Comparison of ENCODE assay signal across 37 cellular contexts in the genomic region with DNA sequence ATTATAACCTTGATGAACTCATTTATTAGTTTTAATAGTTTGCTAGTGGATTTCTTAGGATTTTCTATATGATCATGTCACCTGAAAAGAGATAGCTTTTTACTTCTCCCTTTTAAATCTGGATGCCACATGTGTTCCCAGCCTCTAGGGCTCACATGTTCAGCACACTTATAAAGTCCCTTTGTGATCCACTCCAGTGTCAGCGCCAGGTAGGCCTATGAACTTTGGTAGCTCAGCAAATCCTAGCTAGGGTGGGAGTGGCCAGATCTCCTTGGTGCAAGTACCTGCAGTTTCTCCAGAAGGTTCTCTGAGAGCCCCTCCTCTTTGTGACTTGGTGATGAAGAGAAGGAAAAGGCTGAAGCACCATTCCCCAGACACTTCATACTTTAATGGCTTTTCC. TPM values are rescaled to one million over a fixed set of nuclear protein-coding genes. Genes with fewer than 3 reads are reported as not detected.
"Had no signal": no experiment of that assay in that cellular context is flagged by ENCODE, and none has a peak within 500 bp of the region (broad histone marks: within the 10 kb centered on the region; RNA-seq: fewer than 3 reads in every experiment).

No MANE protein-coding gene starts in this region.

- H3K27me3 ChIP-seq: adrenal gland, body of pancreas, brain microvascular endothelial cell, breast epithelium had no signal

- H3K4me1 ChIP-seq: adrenal gland, body of pancreas had no signal

- H3K36me3 ChIP-seq: adrenal gland, brain microvascular endothelial cell, breast epithelium had no signal

- DNase-seq: activated B cell treated with CpG ODN at 0.5 μM for 24 hours; activated CD4-positive, alpha-beta memory T cell treated with anti-CD3 and anti-CD28 coated beads for 36 hours; activated CD4-positive, alpha-beta T cell treated with anti-CD3 and anti-CD28 coated beads for 4 hours; activated CD4-positive, alpha-beta T cell treated with anti-CD3 and anti-CD28 coated beads, Interleukin-2, amount 10 ng/mL, durations not matched to agents 24 days and 14 days; activated CD4-positive, alpha-beta T cell treated with anti-CD3 and anti-CD28 coated beads, Interleukin-2, amount 50 U/mL, for 1 hour; activated CD4-positive, alpha-beta T cell treated with anti-CD3 and anti-CD28 coated beads, Interleukin-2, amount 50 U/mL, for 4 hours; activated CD4-positive, CD25-positive, alpha-beta regulatory T cell treated with anti-CD3 and anti-CD28 coated beads, Interleukin-2, amount 50 U/mL, for 72 hours; activated CD8-positive, alpha-beta memory T cell treated with anti-CD3 and anti-CD28 coated beads, Interleukin-2, amount 50 U/mL, for 4 hours; activated CD8-positive, alpha-beta T cell treated with anti-CD3 and anti-CD28 coated beads for 36 hours; activated effector memory CD4-positive, alpha-beta T cell treated with anti-CD3 and anti-CD28 coated beads, Interleukin-2, amount 50 U/mL, for 16 hours; activated gamma-delta T cell treated with Interleukin-2 at 50 U/mL for 16 hours; activated naive CD4-positive, alpha-beta T cell; activated naive CD4-positive, alpha-beta T cell treated with anti-CD3 and anti-CD28 coated beads for 36 hours; activated naive CD4-positive, alpha-beta T cell treated with anti-CD3 and anti-CD28 coated beads, Interleukin-2, amount 50 U/mL, for 16 hours; activated naive CD8-positive, alpha-beta T cell treated with anti-CD3 and anti-CD28 coated beads for 36 hours; activated T-cell treated with anti-CD3 and anti-CD28 coated beads for 4 hours; activated T-cell treated with anti-CD3 and anti-CD28 coated beads, Interleukin-2, amount 50 U/mL, for 1 hour; activated T-cell treated with anti-CD3 and anti-CD28 coated beads, Interleukin-2, amount 50 U/mL, for 4 hours; activated T-cell treated with anti-CD3 and anti-CD28 coated beads, Interleukin-2, amount 50 U/mL, for 72 hours; adrenal gland; amniotic stem cell; aorta; body of pancreas; brain microvascular endothelial cell; central memory CD4-positive, alpha-beta T cell; T-helper 2 cell; T-helper 9 cell had no signal

- ATAC-seq: activated CD8-positive, alpha-beta T cell treated with anti-CD3 and anti-CD28 coated beads for 36 hours; activated naive CD4-positive, alpha-beta T cell treated with anti-CD3 and anti-CD28 coated beads, Interleukin-2, amount 50 U/mL, for 72 hours; activated T-cell treated with anti-CD3 and anti-CD28 coated beads, Interleukin-2, amount 50 U/mL, for 4 hours; activated T-cell treated with anti-CD3 and anti-CD28 coated beads, Interleukin-2, amount 50 U/mL, for 72 hours; activated T-helper 17 cell treated with anti-CD3 and anti-CD28 coated beads, Interleukin-2, amount 50 U/mL, for 72 hours; body of pancreas had no signal

- H3K9me3 ChIP-seq: adrenal gland, body of pancreas, breast epithelium had no signal

- H3K27ac ChIP-seq: adrenal gland, body of pancreas, brain microvascular endothelial cell, breast epithelium, VCaP had no signal

- FAIRE-seq: astrocyte, TTC549 had no signal

- H3K4me3 ChIP-seq: adrenal gland, body of pancreas, breast epithelium had no signal

RNA-seq across cellular contexts. Expression of a gene that starts 8.7 kb away (rescaled TPM):
- total RNA-seq: activated B cell treated with CpG ODN at 0.5 μM for 24 hours; activated CD4-positive, alpha-beta memory T cell treated with anti-CD3 and anti-CD28 coated beads for 36 hours; activated CD4-positive, alpha-beta T cell treated with anti-CD3 and anti-CD28 coated beads, Interleukin-2, amount 10 ng/mL, durations not matched to agents 24 days and 14 days; activated CD8-positive, alpha-beta memory T cell treated with anti-CD3 and anti-CD28 coated beads for 36 hours; activated CD8-positive, alpha-beta T cell treated with anti-CD3 and anti-CD28 coated beads for 36 hours; activated naive CD4-positive, alpha-beta T cell treated with anti-CD3 and anti-CD28 coated beads for 36 hours; activated naive CD4-positive, alpha-beta T cell treated with anti-CD3 and anti-CD28 coated beads, Interleukin-2, amount 50 U/mL, for 72 hours; activated naive CD8-positive, alpha-beta T cell treated with anti-CD3 and anti-CD28 coated beads for 36 hours; activated T-cell treated with anti-CD3 and anti-CD28 coated beads, Interleukin-2, amount 50 U/mL, for 4 hours; activated T-cell treated with anti-CD3 and anti-CD28 coated beads, Interleukin-2, amount 50 U/mL, for 72 hours; activated T-helper 1 cell treated with anti-CD3 and anti-CD28 coated beads, Interleukin-12 subunit alpha, Interleukin-12 subunit beta, Interleukin-2, Interleukin-4 antibody, amounts not matched to agents 30 ng/mL and 10 ng/mL and 1 ng/mL, durations not matched to agents 14 hours and 24 hours and 36 hours; activated T-helper 17 cell treated with anti-CD3 and anti-CD28 coated beads, Interleukin-2, amount 50 U/mL, for 72 hours; adrenal gland; aorta; astrocyte; body of pancreas; breast epithelium; cardiac septum; cerebellum had no signal
- polyA plus RNA-seq: adrenal gland, aorta had no signal

RNA-seq across cellular contexts. Expression of a gene that starts 17.0 kb away (rescaled TPM):
- total RNA-seq: activated B cell treated with CpG ODN at 0.5 μM for 24 hours; activated CD4-positive, alpha-beta memory T cell treated with anti-CD3 and anti-CD28 coated beads for 36 hours; activated CD4-positive, alpha-beta T cell treated with anti-CD3 and anti-CD28 coated beads, Interleukin-2, amount 10 ng/mL, durations not matched to agents 24 days and 14 days; activated CD8-positive, alpha-beta memory T cell treated with anti-CD3 and anti-CD28 coated beads for 36 hours; activated CD8-positive, alpha-beta T cell treated with anti-CD3 and anti-CD28 coated beads for 36 hours; activated naive CD4-positive, alpha-beta T cell treated with anti-CD3 and anti-CD28 coated beads for 36 hours; activated naive CD4-positive, alpha-beta T cell treated with anti-CD3 and anti-CD28 coated beads, Interleukin-2, amount 50 U/mL, for 72 hours; activated naive CD8-positive, alpha-beta T cell treated with anti-CD3 and anti-CD28 coated beads for 36 hours; activated T-cell treated with anti-CD3 and anti-CD28 coated beads, Interleukin-2, amount 50 U/mL, for 4 hours; activated T-cell treated with anti-CD3 and anti-CD28 coated beads, Interleukin-2, amount 50 U/mL, for 72 hours; activated T-helper 1 cell treated with anti-CD3 and anti-CD28 coated beads, Interleukin-12 subunit alpha, Interleukin-12 subunit beta, Interleukin-2, Interleukin-4 antibody, amounts not matched to agents 30 ng/mL and 10 ng/mL and 1 ng/mL, durations not matched to agents 14 hours and 24 hours and 36 hours; activated T-helper 17 cell treated with anti-CD3 and anti-CD28 coated beads, Interleukin-2, amount 50 U/mL, for 72 hours; aorta; astrocyte; body of pancreas; breast epithelium; cardiac septum; cerebellum had no signal
- polyA plus RNA-seq: aorta had no signal

RNA-seq across cellular contexts. Expression of a gene that starts 36.0 kb away (rescaled TPM):
- total RNA-seq: activated B cell treated with CpG ODN at 0.5 μM for 24 hours; activated CD4-positive, alpha-beta memory T cell treated with anti-CD3 and anti-CD28 coated beads for 36 hours; activated CD4-positive, alpha-beta T cell treated with anti-CD3 and anti-CD28 coated beads, Interleukin-2, amount 10 ng/mL, durations not matched to agents 24 days and 14 days; activated CD8-positive, alpha-beta memory T cell treated with anti-CD3 and anti-CD28 coated beads for 36 hours; activated CD8-positive, alpha-beta T cell treated with anti-CD3 and anti-CD28 coated beads for 36 hours; activated naive CD4-positive, alpha-beta T cell treated with anti-CD3 and anti-CD28 coated beads for 36 hours; activated naive CD8-positive, alpha-beta T cell treated with anti-CD3 and anti-CD28 coated beads for 36 hours; activated T-helper 17 cell treated with anti-CD3 and anti-CD28 coated beads, Interleukin-2, amount 50 U/mL, for 72 hours; aorta; astrocyte; body of pancreas; breast epithelium; cardiac septum had no signal
